ENCODE assay signal across 12 cellular contexts in genomic region chr1:245956225-245956624, GRCh38.
A peak's percentile ranks its signal among the peaks of the same experiment; 100 is the strongest.
DNase-seq lines count a peak whose midpoint lies in the region; ATAC-seq and TF ChIP-seq lines count a peak whose summit lies in the region.
"Had no signal": no experiment of that assay in that cellular context is flagged by ENCODE, and none has a peak within 500 bp of the region (broad histone marks: within the 10 kb centered on the region; RNA-seq: fewer than 3 reads in every experiment).

No MANE protein-coding gene starts in this region.

- H3K36me3 Mint-ChIP-seq in activated T-cell treated with anti-CD3 and anti-CD28 coated beads, Interleukin-2, amount 50 U/mL, for 4 hours (ENCODE audit: insufficient read depth) = peaks cover 1% of the 10 kb centered on the region
- no peaks in the 10 kb centered on the region for H3K36me3 Mint-ChIP-seq in naive thymus-derived CD8-positive, alpha-beta T cell
- H3K36me3 Mint-ChIP-seq: CD14-positive monocyte had no signal

- ATAC-seq in activated T-cell treated with anti-CD3 and anti-CD28 coated beads, Interleukin-2, amount 50 U/mL, for 4 hours = peak; percentile 42 to 52
- peak; percentile 71 to 80 for ATAC-seq in naive thymus-derived CD8-positive, alpha-beta T cell
- no peak for ATAC-seq in HG02571 (IDR thresholded peaks at IDR 0.05; ENCODE audit: unreplicated experiment)
- ATAC-seq: left colon had no signal

- POLR2A ChIA-PET in naive thymus-derived CD8-positive, alpha-beta T cell (lab: Charles Lee) = interaction anchor here (0.6 to 1.9 kb wide), 3 partner anchors 9 to 1087 kb away, joined by 3 to 7 read pairs (median 4); no protein-coding TSS in a partner anchor

- H3K9me3 ChIP-seq in DOHH2 (ENCODE audit: control insufficient read depth, insufficient read depth, low read length) (no peaks in the 10 kb centered on the region), HAP-1 (no peaks in the 10 kb centered on the region), right atrium auricular region (no peaks in the 10 kb centered on the region)
- H3K9me3 ChIP-seq: ovary had no signal

- no peak overlapping the region for H3K27ac Mint-ChIP-seq in naive thymus-derived CD8-positive, alpha-beta T cell
- H3K27ac Mint-ChIP-seq: CD14-positive monocyte had no signal

- DNase-seq in T follicular helper cell (ENCODE audit: low read depth) (peak; percentile 14), HAP-1 (ENCODE audit: low spot score in 2 of 2) (no peak), hepatic stellate cell (ENCODE audit: low spot score) (no peak), right atrium auricular region (ENCODE audit: low spot score) (no peak)
- DNase-seq in activated T-cell treated with anti-CD3 and anti-CD28 coated beads, Interleukin-2, amount 50 U/mL, for 4 hours = peak; percentile 10
- DNase-seq in naive thymus-derived CD8-positive, alpha-beta T cell = peak in 8 of 10 donors; percentile 22 to 68 (median 42)
- DNase-seq: left colon, NCI-H446 treated with DMSO at 0.1 percent for 48 hours, ovary had no signal

- no peak overlapping the region for H3K4me3 Mint-ChIP-seq in activated T-cell treated with anti-CD3 and anti-CD28 coated beads, Interleukin-2, amount 50 U/mL, for 4 hours
- H3K4me3 Mint-ChIP-seq in naive thymus-derived CD8-positive, alpha-beta T cell = no peak overlapping the region
- H3K4me3 Mint-ChIP-seq: CD14-positive monocyte had no signal

- peak overlapping the region; percentile 5; the same call in 1 of the 2 replicates for H3K4me3 ChIP-seq in DOHH2 (ENCODE audit: low read length)
- no peak overlapping the region for H3K4me3 ChIP-seq in HAP-1
- no peak overlapping the region for H3K4me3 ChIP-seq in right atrium auricular region
- H3K4me3 ChIP-seq: ovary had no signal

- no peaks in the 10 kb centered on the region for H4K20me1 ChIP-seq in DOHH2 (ENCODE audit: control insufficient read depth, insufficient read depth, low read depth, low read length)

- H3K27me3 Mint-ChIP-seq in activated T-cell treated with anti-CD3 and anti-CD28 coated beads, Interleukin-2, amount 50 U/mL, for 4 hours (ENCODE audit: low read depth) = no peaks in the 10 kb centered on the region
- H3K27me3 Mint-ChIP-seq in naive thymus-derived CD8-positive, alpha-beta T cell = no peaks in the 10 kb centered on the region

- no peaks in the 10 kb centered on the region for H3K79me2 ChIP-seq in DOHH2 (ENCODE audit: control insufficient read depth, low read length)

- no peaks in the 10 kb centered on the region for H3K9me3 Mint-ChIP-seq in activated T-cell treated with anti-CD3 and anti-CD28 coated beads, Interleukin-2, amount 50 U/mL, for 4 hours
- no peaks in the 10 kb centered on the region for H3K9me3 Mint-ChIP-seq in naive thymus-derived CD8-positive, alpha-beta T cell
- H3K9me3 Mint-ChIP-seq: CD14-positive monocyte had no signal

- H3K4me1 ChIP-seq in DOHH2 (ENCODE audit: control insufficient read depth, low read length) (peaks cover 58% of the 10 kb centered on the region), HAP-1 (no peaks in the 10 kb centered on the region; the same call in none of the 2 replicates), right atrium auricular region (no peaks in the 10 kb centered on the region)

- in situ Hi-C loops in HAP-1 (cut with MboI; ENCODE audit: low sequenced_read_pairs) = no loop called here

- H3K27me3 ChIP-seq in DOHH2 (ENCODE audit: control insufficient read depth, low read length) = no peaks in the 10 kb centered on the region
- no peaks in the 10 kb centered on the region for H3K27me3 ChIP-seq in HAP-1 (ENCODE audit: low read depth)
- no peaks in the 10 kb centered on the region for H3K27me3 ChIP-seq in right atrium auricular region
- H3K27me3 ChIP-seq: ovary had no signal

- H3K4me2 ChIP-seq in DOHH2 (ENCODE audit: low read length) = peak overlapping the region; percentile 97

- H3K9me2 ChIP-seq in DOHH2 (replicated peaks; ENCODE audit: control insufficient read depth, low read length) = no peaks in the 10 kb centered on the region

- H3F3A ChIP-seq in DOHH2 (ENCODE audit: control insufficient read depth, insufficient read depth) = peaks cover 25% of the 10 kb centered on the region

- H3K27ac ChIP-seq in DOHH2 (ENCODE audit: low read depth, low read length) (peak overlapping the region; percentile 29), right atrium auricular region (no peak overlapping the region)
- H3K27ac ChIP-seq: ovary had no signal

- H3K36me3 ChIP-seq in DOHH2 (ENCODE audit: control insufficient read depth, low read length) (no peaks in the 10 kb centered on the region), HAP-1 (replicated peaks) (no peaks in the 10 kb centered on the region), right atrium auricular region (no peaks in the 10 kb centered on the region)
- H3K36me3 ChIP-seq: ovary had no signal

- TF ChIP-seq CTCF in DOHH2 (IDR thresholded peaks at IDR 0.05; ENCODE audit: low read depth, low read length, poor library complexity, severe bottlenecking) (no peak), right atrium auricular region (IDR thresholded peaks at IDR 0.05) (no peak)

- peaks cover 31% of the 10 kb centered on the region for H3K4me1 Mint-ChIP-seq in activated T-cell treated with anti-CD3 and anti-CD28 coated beads, Interleukin-2, amount 50 U/mL, for 4 hours (ENCODE audit: low read depth)
- H3K4me1 Mint-ChIP-seq in naive thymus-derived CD8-positive, alpha-beta T cell = peaks cover 4 to 33% (median 19%) of the 10 kb centered on the region in 4 donors

Comparison
In these comparisons a context has a peak if more than half of its experiments do, and no peak if none do; other contexts are left out.
1. DNase-seq: peak in T follicular helper cell (single experiment), activated T-cell treated with anti-CD3 and anti-CD28 coated beads, Interleukin-2, amount 50 U/mL, for 4 hours (single experiment) and naive thymus-derived CD8-positive, alpha-beta T cell (8 of 10); none in HAP-1 (0 of 2), hepatic stellate cell (single experiment) and right atrium auricular region (single experiment).